In the genomic region with DNA sequence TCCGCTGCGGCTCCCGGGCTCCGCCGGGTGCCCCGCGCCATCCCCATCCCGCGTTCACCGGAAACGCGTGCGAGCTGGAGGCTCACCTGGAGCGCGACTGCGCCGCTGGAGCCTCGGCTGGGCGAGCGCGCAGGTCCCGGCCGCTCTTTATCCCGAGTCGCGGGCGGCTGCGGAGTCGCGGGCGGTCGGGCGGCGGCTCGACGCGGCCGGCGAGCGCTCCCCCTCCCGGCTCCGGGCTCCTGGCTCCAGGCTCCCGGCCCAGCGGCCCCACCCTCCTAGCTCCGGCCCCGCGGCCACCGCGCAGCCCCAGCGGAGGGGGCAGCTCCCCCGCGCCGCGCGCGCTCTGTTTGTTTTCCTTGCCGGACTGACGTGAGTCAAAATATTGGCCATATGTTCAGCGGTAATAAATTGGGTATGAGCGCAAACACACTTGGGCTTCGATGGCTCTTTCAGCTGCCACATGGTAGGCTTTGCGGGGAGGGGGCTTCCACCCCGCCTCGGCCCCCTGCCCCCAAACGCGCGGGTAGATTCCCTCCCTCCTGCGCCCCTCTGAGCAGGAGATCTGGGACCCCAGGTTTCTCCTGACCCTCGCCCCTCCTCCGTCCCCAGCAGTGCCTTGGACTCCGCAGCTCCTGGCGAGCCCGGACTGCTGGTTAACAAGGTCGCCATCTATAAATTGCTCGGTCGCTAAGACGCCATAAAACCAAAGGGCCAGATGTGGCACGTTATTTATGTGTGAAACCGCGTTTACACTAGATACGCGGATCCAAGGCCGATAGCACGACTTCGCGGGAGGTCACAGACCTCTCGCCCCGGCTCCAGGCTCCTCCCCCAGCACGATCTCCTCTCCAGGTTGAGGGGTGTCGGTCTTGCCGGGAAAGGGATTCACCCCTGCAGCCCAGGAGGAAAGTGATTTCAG, we compare ENCODE assay signal across 1 cellular context.
TF ChIP-seq lines count a peak whose summit lies in the region.

No MANE protein-coding gene starts in this region.

TF ChIP-seq in HepG2, 621 proteins besides CTCF, POLR2A, EP300 and RAD21:
- TF ChIP-seq ZNF431 (CRISPR knock-in tag; IDR thresholded peaks at IDR 0.05; ENCODE audit: borderline replicate concordance, low read depth) (no peak), JDP2 (CRISPR knock-in tag; IDR thresholded peaks at IDR 0.05; ENCODE audit: borderline replicate concordance) (no peak), ZNF564 (CRISPR knock-in tag; IDR thresholded peaks at IDR 0.05) (no peak), ZSCAN20 (CRISPR knock-in tag; IDR thresholded peaks at IDR 0.05; ENCODE audit: borderline replicate concordance) (no peak), THAP11 (CRISPR knock-in tag; IDR thresholded peaks at IDR 0.05) (no peak), EZH2 (conservative IDR thresholded peaks at IDR 0.05; ENCODE audit: low read depth, low read length) (peak; percentile 84), ZNF761 (CRISPR knock-in tag; conservative IDR thresholded peaks at IDR 0.05) (no peak), ZNF331 (CRISPR knock-in tag; IDR thresholded peaks at IDR 0.05) (no peak), ZNF557 (CRISPR knock-in tag; IDR thresholded peaks at IDR 0.05) (no peak), HHEX (CRISPR knock-in tag; IDR thresholded peaks at IDR 0.05) (no peak), AHR (CRISPR knock-in tag; IDR thresholded peaks at IDR 0.05) (0 out of 2 replicates have a peak, but pooled peaks have one; percentile 21), ZMAT3 (CRISPR knock-in tag; conservative IDR thresholded peaks at IDR 0.05) (no peak), ZNF567 (CRISPR knock-in tag; IDR thresholded peaks at IDR 0.05; ENCODE audit: borderline replicate concordance) (no peak)
- TF ChIP-seq, protein P1, sequence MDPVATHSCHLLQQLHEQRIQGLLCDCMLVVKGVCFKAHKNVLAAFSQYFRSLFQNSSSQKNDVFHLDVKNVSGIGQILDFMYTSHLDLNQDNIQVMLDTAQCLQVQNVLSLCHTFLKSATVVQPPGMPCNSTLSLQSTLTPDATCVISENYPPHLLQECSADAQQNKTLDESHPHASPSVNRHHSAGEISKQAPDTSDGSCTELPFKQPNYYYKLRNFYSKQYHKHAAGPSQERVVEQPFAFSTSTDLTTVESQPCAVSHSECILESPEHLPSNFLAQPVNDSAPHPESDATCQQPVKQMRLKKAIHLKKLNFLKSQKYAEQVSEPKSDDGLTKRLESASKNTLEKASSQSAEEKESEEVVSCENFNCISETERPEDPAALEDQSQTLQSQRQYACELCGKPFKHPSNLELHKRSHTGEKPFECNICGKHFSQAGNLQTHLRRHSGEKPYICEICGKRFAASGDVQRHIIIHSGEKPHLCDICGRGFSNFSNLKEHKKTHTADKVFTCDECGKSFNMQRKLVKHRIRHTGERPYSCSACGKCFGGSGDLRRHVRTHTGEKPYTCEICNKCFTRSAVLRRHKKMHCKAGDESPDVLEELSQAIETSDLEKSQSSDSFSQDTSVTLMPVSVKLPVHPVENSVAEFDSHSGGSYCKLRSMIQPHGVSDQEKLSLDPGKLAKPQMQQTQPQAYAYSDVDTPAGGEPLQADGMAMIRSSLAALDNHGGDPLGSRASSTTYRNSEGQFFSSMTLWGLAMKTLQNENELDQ (CRISPR knock-in tag; IDR thresholded peaks at IDR 0.05; ENCODE audit: borderline replicate concordance) = no peak
- TF ChIP-seq, protein P2, sequence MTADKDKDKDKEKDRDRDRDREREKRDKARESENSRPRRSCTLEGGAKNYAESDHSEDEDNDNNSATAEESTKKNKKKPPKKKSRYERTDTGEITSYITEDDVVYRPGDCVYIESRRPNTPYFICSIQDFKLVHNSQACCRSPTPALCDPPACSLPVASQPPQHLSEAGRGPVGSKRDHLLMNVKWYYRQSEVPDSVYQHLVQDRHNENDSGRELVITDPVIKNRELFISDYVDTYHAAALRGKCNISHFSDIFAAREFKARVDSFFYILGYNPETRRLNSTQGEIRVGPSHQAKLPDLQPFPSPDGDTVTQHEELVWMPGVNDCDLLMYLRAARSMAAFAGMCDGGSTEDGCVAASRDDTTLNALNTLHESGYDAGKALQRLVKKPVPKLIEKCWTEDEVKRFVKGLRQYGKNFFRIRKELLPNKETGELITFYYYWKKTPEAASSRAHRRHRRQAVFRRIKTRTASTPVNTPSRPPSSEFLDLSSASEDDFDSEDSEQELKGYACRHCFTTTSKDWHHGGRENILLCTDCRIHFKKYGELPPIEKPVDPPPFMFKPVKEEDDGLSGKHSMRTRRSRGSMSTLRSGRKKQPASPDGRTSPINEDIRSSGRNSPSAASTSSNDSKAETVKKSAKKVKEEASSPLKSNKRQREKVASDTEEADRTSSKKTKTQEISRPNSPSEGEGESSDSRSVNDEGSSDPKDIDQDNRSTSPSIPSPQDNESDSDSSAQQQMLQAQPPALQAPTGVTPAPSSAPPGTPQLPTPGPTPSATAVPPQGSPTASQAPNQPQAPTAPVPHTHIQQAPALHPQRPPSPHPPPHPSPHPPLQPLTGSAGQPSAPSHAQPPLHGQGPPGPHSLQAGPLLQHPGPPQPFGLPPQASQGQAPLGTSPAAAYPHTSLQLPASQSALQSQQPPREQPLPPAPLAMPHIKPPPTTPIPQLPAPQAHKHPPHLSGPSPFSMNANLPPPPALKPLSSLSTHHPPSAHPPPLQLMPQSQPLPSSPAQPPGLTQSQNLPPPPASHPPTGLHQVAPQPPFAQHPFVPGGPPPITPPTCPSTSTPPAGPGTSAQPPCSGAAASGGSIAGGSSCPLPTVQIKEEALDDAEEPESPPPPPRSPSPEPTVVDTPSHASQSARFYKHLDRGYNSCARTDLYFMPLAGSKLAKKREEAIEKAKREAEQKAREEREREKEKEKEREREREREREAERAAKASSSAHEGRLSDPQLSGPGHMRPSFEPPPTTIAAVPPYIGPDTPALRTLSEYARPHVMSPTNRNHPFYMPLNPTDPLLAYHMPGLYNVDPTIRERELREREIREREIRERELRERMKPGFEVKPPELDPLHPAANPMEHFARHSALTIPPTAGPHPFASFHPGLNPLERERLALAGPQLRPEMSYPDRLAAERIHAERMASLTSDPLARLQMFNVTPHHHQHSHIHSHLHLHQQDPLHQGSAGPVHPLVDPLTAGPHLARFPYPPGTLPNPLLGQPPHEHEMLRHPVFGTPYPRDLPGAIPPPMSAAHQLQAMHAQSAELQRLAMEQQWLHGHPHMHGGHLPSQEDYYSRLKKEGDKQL (CRISPR knock-in tag; IDR thresholded peaks at IDR 0.05; ENCODE audit: low read depth) = no peak
- TF ChIP-seq, protein P3, sequence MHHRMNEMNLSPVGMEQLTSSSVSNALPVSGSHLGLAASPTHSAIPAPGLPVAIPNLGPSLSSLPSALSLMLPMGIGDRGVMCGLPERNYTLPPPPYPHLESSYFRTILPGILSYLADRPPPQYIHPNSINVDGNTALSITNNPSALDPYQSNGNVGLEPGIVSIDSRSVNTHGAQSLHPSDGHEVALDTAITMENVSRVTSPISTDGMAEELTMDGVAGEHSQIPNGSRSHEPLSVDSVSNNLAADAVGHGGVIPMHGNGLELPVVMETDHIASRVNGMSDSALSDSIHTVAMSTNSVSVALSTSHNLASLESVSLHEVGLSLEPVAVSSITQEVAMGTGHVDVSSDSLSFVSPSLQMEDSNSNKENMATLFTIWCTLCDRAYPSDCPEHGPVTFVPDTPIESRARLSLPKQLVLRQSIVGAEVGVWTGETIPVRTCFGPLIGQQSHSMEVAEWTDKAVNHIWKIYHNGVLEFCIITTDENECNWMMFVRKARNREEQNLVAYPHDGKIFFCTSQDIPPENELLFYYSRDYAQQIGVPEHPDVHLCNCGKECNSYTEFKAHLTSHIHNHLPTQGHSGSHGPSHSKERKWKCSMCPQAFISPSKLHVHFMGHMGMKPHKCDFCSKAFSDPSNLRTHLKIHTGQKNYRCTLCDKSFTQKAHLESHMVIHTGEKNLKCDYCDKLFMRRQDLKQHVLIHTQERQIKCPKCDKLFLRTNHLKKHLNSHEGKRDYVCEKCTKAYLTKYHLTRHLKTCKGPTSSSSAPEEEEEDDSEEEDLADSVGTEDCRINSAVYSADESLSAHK (CRISPR knock-in tag; IDR thresholded peaks at IDR 0.05; ENCODE audit: borderline replicate concordance) = no peak
- TF ChIP-seq, protein P4, sequence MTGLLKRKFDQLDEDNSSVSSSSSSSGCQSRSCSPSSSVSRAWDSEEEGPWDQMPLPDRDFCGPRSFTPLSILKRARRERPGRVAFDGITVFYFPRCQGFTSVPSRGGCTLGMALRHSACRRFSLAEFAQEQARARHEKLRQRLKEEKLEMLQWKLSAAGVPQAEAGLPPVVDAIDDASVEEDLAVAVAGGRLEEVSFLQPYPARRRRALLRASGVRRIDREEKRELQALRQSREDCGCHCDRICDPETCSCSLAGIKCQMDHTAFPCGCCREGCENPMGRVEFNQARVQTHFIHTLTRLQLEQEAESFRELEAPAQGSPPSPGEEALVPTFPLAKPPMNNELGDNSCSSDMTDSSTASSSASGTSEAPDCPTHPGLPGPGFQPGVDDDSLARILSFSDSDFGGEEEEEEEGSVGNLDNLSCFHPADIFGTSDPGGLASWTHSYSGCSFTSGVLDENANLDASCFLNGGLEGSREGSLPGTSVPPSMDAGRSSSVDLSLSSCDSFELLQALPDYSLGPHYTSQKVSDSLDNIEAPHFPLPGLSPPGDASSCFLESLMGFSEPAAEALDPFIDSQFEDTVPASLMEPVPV (CRISPR knock-in tag; IDR thresholded peaks at IDR 0.05) = no peak
TF ChIP-seq in HepG2: peak in this region for 2.
